Comparison of ENCODE assay signal across 8 cellular contexts in the genomic region with DNA sequence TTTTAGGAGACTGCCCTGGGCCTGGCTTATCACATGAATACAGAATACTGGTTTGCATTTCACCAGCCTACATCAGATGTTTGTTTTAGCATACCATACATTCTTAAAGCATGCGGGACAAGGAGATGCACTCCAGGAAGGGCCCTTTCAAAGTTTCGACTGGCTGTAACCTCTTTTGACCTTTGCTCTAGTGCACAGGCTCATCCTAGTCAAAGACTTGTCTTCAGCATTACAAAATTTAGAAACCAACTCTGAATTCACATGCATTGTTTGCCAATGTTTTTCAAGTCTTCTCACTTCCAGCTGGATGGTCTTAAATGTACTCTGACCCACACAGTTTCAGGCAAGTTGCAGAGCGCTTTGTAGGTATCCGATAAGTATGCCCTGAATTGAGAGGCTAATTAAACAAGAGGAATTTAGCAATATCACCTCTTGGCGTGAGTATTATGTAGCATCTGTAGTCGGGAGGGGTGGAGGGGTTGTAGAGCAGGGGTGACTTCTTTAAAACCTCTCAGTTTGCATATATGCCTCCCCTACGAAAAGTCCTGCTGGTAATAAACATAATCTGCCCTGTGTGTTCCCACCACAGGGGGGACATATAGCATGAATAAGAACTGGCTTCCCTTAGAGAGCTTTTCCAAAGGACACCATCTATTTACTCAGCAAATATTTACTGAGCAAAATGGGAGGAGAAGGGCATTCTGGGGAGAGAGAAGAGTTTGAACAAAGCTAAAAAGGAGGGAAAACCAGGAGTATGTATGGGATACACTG. TPM values are rescaled to one million over a fixed set of nuclear protein-coding genes. Genes with fewer than 3 reads are reported as not detected.
DNase-seq lines count a peak whose midpoint lies in the region; ATAC-seq and TF ChIP-seq lines count a peak whose summit lies in the region.

No MANE protein-coding gene starts in this region.

- BruUV-seq in Calu3 (replicated peaks; lab: Mats Ljungman, UMichigan) = no TSS peak
- no TSS peak for BruUV-seq in MCF 10A (replicated peaks; lab: Mats Ljungman, UMichigan)

- ATAC-seq in GM21515 (IDR thresholded peaks at IDR 0.05; ENCODE audit: unreplicated experiment) (no peak), HG03432 (IDR thresholded peaks at IDR 0.05; ENCODE audit: unreplicated experiment) (no peak)

- H3K9me3 Mint-ChIP-seq in Calu3 (ENCODE audit: low read depth, unreplicated experiment) = no peaks in the 10 kb centered on the region
- no peaks in the 10 kb centered on the region for H3K9me3 Mint-ChIP-seq in MCF 10A (ENCODE audit: unreplicated experiment)
- peaks cover 3% of the 10 kb centered on the region for H3K9me3 Mint-ChIP-seq in mesothelial cell of epicardium

- H3K27ac Mint-ChIP-seq in Calu3 (ENCODE audit: unreplicated experiment) = peak overlapping the region; percentile 38
- peak overlapping the region; percentile 82 for H3K27ac Mint-ChIP-seq in MCF 10A (ENCODE audit: low read depth, unreplicated experiment)
- peak overlapping the region; percentile 80 for H3K27ac Mint-ChIP-seq in mesothelial cell of epicardium

- H3K4me1 Mint-ChIP-seq in Calu3 (ENCODE audit: low read depth, unreplicated experiment) = peaks cover 52% of the 10 kb centered on the region
- H3K4me1 Mint-ChIP-seq in MCF 10A (ENCODE audit: insufficient read depth, unreplicated experiment) = peaks cover 29% of the 10 kb centered on the region
- peaks cover 36% of the 10 kb centered on the region for H3K4me1 Mint-ChIP-seq in mesothelial cell of epicardium

- DNase-seq in Calu3 = no peak
- DNase-seq in NCI-H187 (lab: John Stamatoyannopoulos, UW) = peak; percentile 5 to 14
- peak; percentile 58 for DNase-seq in MCF 10A (ENCODE audit: unreplicated experiment)
- DNase-seq in mesothelial cell of epicardium (ENCODE audit: low spot score in 2 of 2, unreplicated experiment in 2 of 2) = no peak
- DNase-seq in activated CD4-positive, alpha-beta T cell treated with anti-CD3 and anti-CD28 coated beads, Interleukin-2, amount 50 U/mL, for 4 hours = no peak
- DNase-seq in SKM-1 (lab: John Stamatoyannopoulos, UW; ENCODE audit: unreplicated experiment) = no peak

- TF ChIP-seq CTCF in Calu3 (IDR thresholded peaks at IDR 0.05; ENCODE audit: unreplicated experiment) = peak; percentile 14
- no peak for TF ChIP-seq CTCF in MCF 10A (IDR thresholded peaks at IDR 0.05; ENCODE audit: unreplicated experiment)
- TF ChIP-seq CTCF in mesothelial cell of epicardium (IDR thresholded peaks at IDR 0.05; ENCODE audit: unreplicated experiment) = no peak

- no peaks in the 10 kb centered on the region for H3K36me3 Mint-ChIP-seq in Calu3 (ENCODE audit: insufficient read depth, unreplicated experiment)
- H3K36me3 Mint-ChIP-seq in MCF 10A (ENCODE audit: insufficient read depth, unreplicated experiment) = no peaks in the 10 kb centered on the region
- H3K36me3 Mint-ChIP-seq in mesothelial cell of epicardium = peaks cover under 1% of the 10 kb centered on the region

- H3K4me3 Mint-ChIP-seq in Calu3 (ENCODE audit: low read depth, unreplicated experiment) (no peak overlapping the region), MCF 10A (ENCODE audit: unreplicated experiment) (no peak overlapping the region), mesothelial cell of epicardium (no peak overlapping the region)

- H3K27me3 Mint-ChIP-seq in Calu3 (ENCODE audit: unreplicated experiment) (no peaks in the 10 kb centered on the region), MCF 10A (ENCODE audit: insufficient read depth, unreplicated experiment) (no peaks in the 10 kb centered on the region), mesothelial cell of epicardium (ENCODE audit: low read depth) (no peaks in the 10 kb centered on the region)

- POLR2A ChIA-PET in MCF 10A (lab: Yijun Ruan, JAX) = no interaction called here

- CTCF ChIA-PET in Calu3 (lab: Charles Lee) = interaction anchor here (1.0 to 2.0 kb wide), 3 partner anchors 12 to 24 kb away, joined by 3 to 8 read pairs (median 7); a partner anchor contains a TSS
- CTCF ChIA-PET in MCF 10A (lab: Yijun Ruan, JAX) = interaction anchor here (0.5 to 1.8 kb wide), 8 partner anchors 13 to 1241 kb away, joined by 3 to 7 read pairs (median 4); a partner anchor contains a TSS

- intact Hi-C loops in Calu3 (cut with micrococcal nuclease; ENCODE audit: unreplicated experiment) (no loop called here), MCF 10A (cut with micrococcal nuclease) (no loop called here)

RNA-seq across cellular contexts. Expression of a gene that starts 24.4 kb away (rescaled TPM):
- total RNA-seq in Calu3 (2022) = 54.2 and 56.5 TPM in 2 replicates
- total RNA-seq in MCF 10A (2022) = 104 and 106 TPM in 2 replicates
- total RNA-seq in mesothelial cell of epicardium = 98.7 to 102 TPM (median 102 TPM) in 3 replicates

RNA-seq across cellular contexts. Expression of a gene that starts 49.5 kb away (rescaled TPM):
- total RNA-seq in Calu3 (2022) (10.8 and 11.1 TPM in 2 replicates), MCF 10A (2022) (6.3 and 11.7 TPM in 2 replicates), mesothelial cell of epicardium (27.1 to 28.9 TPM (median 27.4 TPM) in 3 replicates)

Comparison
In these comparisons a context has a peak if more than half of its experiments do, and no peak if none do; other contexts are left out.
1. DNase-seq: peak in NCI-H187 (2 of 2) and MCF 10A (single experiment); none in Calu3 (single experiment), mesothelial cell of epicardium (0 of 2), activated CD4-positive, alpha-beta T cell treated with anti-CD3 and anti-CD28 coated beads, Interleukin-2, amount 50 U/mL, for 4 hours (0 of 2) and SKM-1 (single experiment).
2. Peak in every context shown above with its lines, with median percentiles within 50 percentile points of each other: H3K27ac Mint-ChIP-seq.